Comparison of ENCODE assay signal across 1 cellular context in genomic region chr4:76373919-76374552, GRCh38.
TF ChIP-seq lines count a peak whose summit lies in the region.

No MANE protein-coding gene starts in this region.

TF ChIP-seq in K562, 482 proteins besides CTCF, POLR2A, EP300 and RAD21:
- no peak for TF ChIP-seq FOXJ2 (tag; IDR thresholded peaks at IDR 0.05)
- no peak for TF ChIP-seq MIER1 (IDR thresholded peaks at IDR 0.05; ENCODE audit: low read depth)
- TF ChIP-seq FOSL1 (tag; conservative IDR thresholded peaks at IDR 0.05), result 0 out of 2 replicates have a peak, but pooled peaks have one; percentile 1
- TF ChIP-seq NCOA4 (IDR thresholded peaks at IDR 0.05; ENCODE audit: partially characterized antibody), result no peak
- no peak for TF ChIP-seq ZBTB11 (CRISPR knock-in tag; IDR thresholded peaks at IDR 0.05)
- no peak for TF ChIP-seq ATF7 (IDR thresholded peaks at IDR 0.05)
- no peak for TF ChIP-seq TBP (optimal IDR thresholded peaks at IDR 0.05; ENCODE audit: low read depth, low read length)
- TF ChIP-seq ZNF444 (CRISPR knock-in tag; IDR thresholded peaks at IDR 0.05), result no peak
- TF ChIP-seq KDM4B (IDR thresholded peaks at IDR 0.05; ENCODE audit: borderline replicate concordance in 2 of 2, low read depth in 1 of 2), result no peak
- no peak for TF ChIP-seq HNRNPUL1 (IDR thresholded peaks at IDR 0.05; ENCODE audit: low read length)
- TF ChIP-seq ZKSCAN3 (CRISPR knock-in tag; IDR thresholded peaks at IDR 0.05), result no peak
- TF ChIP-seq ZNF121 (CRISPR knock-in tag; conservative IDR thresholded peaks at IDR 0.05), result 0 out of 2 replicates have a peak, but pooled peaks have one; percentile 25
- TF ChIP-seq DNMT1 (IDR thresholded peaks at IDR 0.05), result no peak
- no peak for TF ChIP-seq SIRT6 (IDR thresholded peaks at IDR 0.05; ENCODE audit: low read depth, low read length)
- TF ChIP-seq JUND (IDR thresholded peaks at IDR 0.05; ENCODE audit: borderline replicate concordance, low read depth, low read length), result 0 out of 2 replicates have a peak, but pooled peaks have one; percentile 11
- TF ChIP-seq JUND (tag; IDR thresholded peaks at IDR 0.05; ENCODE audit: borderline replicate concordance, low read depth, low read length), result no peak
- no peak for TF ChIP-seq HNRNPL (IDR thresholded peaks at IDR 0.05; ENCODE audit: low read depth, low read length)
- TF ChIP-seq NR3C1 (CRISPR knock-in tag; IDR thresholded peaks at IDR 0.05), result no peak
- no peak for TF ChIP-seq MXI1 (IDR thresholded peaks at IDR 0.05; ENCODE audit: low read depth, low read length)
- TF ChIP-seq ZNF239 (CRISPR knock-in tag; IDR thresholded peaks at IDR 0.05), result no peak
- TF ChIP-seq FOXK1 (CRISPR knock-in tag; IDR thresholded peaks at IDR 0.05; ENCODE audit: borderline replicate concordance), result no peak
- no peak for TF ChIP-seq RCOR1 (IDR thresholded peaks at IDR 0.05; ENCODE audit: borderline replicate concordance in 1 of 2, low read depth in 2 of 2, low read length in 2 of 2)
- TF ChIP-seq EZH2 (IDR thresholded peaks at IDR 0.05; ENCODE audit: borderline replicate concordance, low read depth, low read length), result no peak
- no peak for TF ChIP-seq ZNF561 (CRISPR knock-in tag; conservative IDR thresholded peaks at IDR 0.05)
- no peak for TF ChIP-seq CEBPB (tag; IDR thresholded peaks at IDR 0.05)
- no peak for TF ChIP-seq PTRF (tag; IDR thresholded peaks at IDR 0.05)
- TF ChIP-seq FOXA3 (CRISPR knock-in tag; conservative IDR thresholded peaks at IDR 0.05 in 1 of 2, IDR thresholded peaks at IDR 0.05 in 1 of 2), result no peak
- no peak for TF ChIP-seq FOXO4 (CRISPR knock-in tag; IDR thresholded peaks at IDR 0.05)
